In the genomic region with DNA sequence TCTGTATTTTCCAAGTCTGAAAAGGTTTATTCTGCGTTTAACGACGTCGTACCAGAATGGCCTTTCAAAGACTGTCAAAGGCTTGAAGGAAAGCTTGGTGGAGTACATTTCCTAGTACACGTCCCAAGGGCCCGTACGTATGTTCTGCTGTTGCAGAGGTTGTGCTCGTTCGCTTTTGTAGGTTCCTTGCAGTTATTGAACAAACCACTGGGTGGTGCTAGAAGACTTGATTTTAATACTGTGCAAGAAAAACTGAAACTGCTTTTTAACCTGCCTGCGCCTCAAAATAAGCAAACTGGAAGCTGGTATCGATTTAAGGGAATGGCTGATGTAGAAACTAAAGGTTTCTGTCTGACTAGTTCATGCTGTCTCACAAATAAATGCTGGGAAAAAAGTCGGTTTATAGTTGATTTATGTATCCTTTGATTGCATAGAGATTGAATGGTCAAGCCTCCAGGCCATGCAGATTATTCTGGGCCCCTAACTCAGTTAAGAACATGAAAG, we compare ENCODE assay signal across 8 cellular contexts. TPM values are rescaled to one million over a fixed set of nuclear protein-coding genes. Genes with fewer than 3 reads are reported as not detected.
A peak's percentile ranks its signal among the peaks of the same experiment; 100 is the strongest.
DNase-seq lines count a peak whose midpoint lies in the region; ATAC-seq, FAIRE-seq and TF ChIP-seq lines count a peak whose summit lies in the region.

No MANE protein-coding gene starts in this region.

- 0 out of 2 replicates have a peak overlapping the region, but pooled peaks have one; percentile 11 for H3K27ac ChIP-seq in C4-2B
- no peak overlapping the region for H3K27ac ChIP-seq in neuronal stem cell (replicated peaks; ENCODE audit: low read length)
- peak overlapping the region in 1 of 4 donors; percentile 52 for H3K27ac ChIP-seq in upper lobe of left lung

- no peak overlapping the region for H4K91ac ChIP-seq in neuronal stem cell (ENCODE audit: low read depth, low read length, poor library complexity)

- TF ChIP-seq CTCF in C4-2B (conservative IDR thresholded peaks at IDR 0.05) (peak; percentile 86), fibroblast of pulmonary artery (IDR thresholded peaks at IDR 0.05; ENCODE audit: low read length, missing control alignments) (peak; percentile 71), upper lobe of left lung (IDR thresholded peaks at IDR 0.05) (peak; percentile 76 to 90 (median 84))

- no peak overlapping the region for H2BK12ac ChIP-seq in neuronal stem cell (ENCODE audit: low read length)

- TF ChIP-seq POLR2A in upper lobe of left lung (IDR thresholded peaks at IDR 0.05) = no peak

- no peak overlapping the region for H3K4ac ChIP-seq in neuronal stem cell (ENCODE audit: low read length)

- H3K27me3 ChIP-seq in neuronal stem cell (ENCODE audit: control insufficient read depth in 3 of 3, insufficient read depth in 3 of 3, low read depth in 1 of 3, low read length in 3 of 3) = no peaks in the 10 kb centered on the region
- H3K27me3 ChIP-seq in upper lobe of left lung = no peaks in the 10 kb centered on the region

- no peak overlapping the region for H2BK5ac ChIP-seq in neuronal stem cell (ENCODE audit: low read length)

- peak; percentile 43 for FAIRE-seq in RCC 7860 (lab: Jason Lieb, UNC)

- no peak overlapping the region for H3K9ac ChIP-seq in neuronal stem cell (ENCODE audit: low read depth, low read length, poor library complexity)

- no peak overlapping the region for H3K4me3 ChIP-seq in fibroblast of pulmonary artery (replicated peaks; ENCODE audit: low read depth, low read length)
- no peak overlapping the region for H3K4me3 ChIP-seq in neuronal stem cell (ENCODE audit: low read length in 2 of 2)
- no peak overlapping the region for H3K4me3 ChIP-seq in upper lobe of left lung

- H3K4me1 ChIP-seq in neuronal stem cell (ENCODE audit: control insufficient read depth in 2 of 2, insufficient read depth in 1 of 2, low read depth in 1 of 2, low read length in 2 of 2) (peaks cover 5 to 8% of the 10 kb centered on the region in 2 donors), upper lobe of left lung (peaks cover 13 to 44% (median 40%) of the 10 kb centered on the region in 4 donors)

- H2AK5ac ChIP-seq in neuronal stem cell (ENCODE audit: low read depth, low read length) = no peak overlapping the region

- H3K4me2 ChIP-seq in neuronal stem cell (ENCODE audit: insufficient read depth, low read length, poor library complexity, severe bottlenecking) = no peak overlapping the region

- H3K36me3 ChIP-seq in neuronal stem cell (replicated peaks in 1 of 2; ENCODE audit: control insufficient read depth in 2 of 2, insufficient read depth in 2 of 2, low read length in 2 of 2) (peaks cover 10 to 61% of the 10 kb centered on the region in 2 donors), upper lobe of left lung (peaks cover 0 to 6% (median 0%) of the 10 kb centered on the region in 4 donors)

- no peak overlapping the region for H2BK120ac ChIP-seq in neuronal stem cell (ENCODE audit: low read depth, low read length)

- no peak for TF ChIP-seq EP300 in upper lobe of left lung (IDR thresholded peaks at IDR 0.05)

- H3K18ac ChIP-seq in neuronal stem cell (ENCODE audit: low read length) = no peak overlapping the region

- no peak overlapping the region for H2BK15ac ChIP-seq in neuronal stem cell (ENCODE audit: low read length)

- H3K14ac ChIP-seq in neuronal stem cell (ENCODE audit: low read length) = no peak overlapping the region

- DNase-seq in Kasumi-1 (lab: John Stamatoyannopoulos, UW) (peak; percentile 88), RCC 7860 (ENCODE audit: low spot score) (peak; percentile 73), fibroblast of pulmonary artery (ENCODE audit: low read depth) (peak; percentile 95), neuronal stem cell (ENCODE audit: low spot score) (peak; percentile 84), upper lobe of left lung (peak in 1 of 2 donors; percentile 65)
- peak; percentile 12 for DNase-seq in activated T-helper 9 cell treated with anti-CD3 and anti-CD28 coated beads, Interleukin-2, amount 50 U/mL, for 16 hours (ENCODE audit: low read depth)

- WGBS in neuronal stem cell (ENCODE audit: extremely low coverage in 2 of 2, insufficient read length in 2 of 2, insufficient replicate concordance in 1 of 2), 2 donors = no CpG with 5 or more reads among the region's 12 CpGs
- 7 to 13% methylated on average over 12 of the region's 12 CpGs for WGBS in upper lobe of left lung, 2 donors

- H4K8ac ChIP-seq in neuronal stem cell (ENCODE audit: low read depth, low read length) = no peak overlapping the region

- no peaks in the 10 kb centered on the region for H3K9me3 ChIP-seq in neuronal stem cell (replicated peaks in 1 of 2; ENCODE audit: control insufficient read depth in 2 of 2, insufficient read depth in 1 of 2, low read depth in 1 of 2, low read length in 2 of 2)
- H3K9me3 ChIP-seq in upper lobe of left lung = no peaks in the 10 kb centered on the region

- peak; percentile 56 for ATAC-seq in GM19397 (IDR thresholded peaks at IDR 0.05; ENCODE audit: unreplicated experiment)
- ATAC-seq in upper lobe of left lung (ENCODE audit: low FRiP score in 2 of 2) = peak; percentile 88

- peaks cover 9% of the 10 kb centered on the region for H3K79me1 ChIP-seq in neuronal stem cell (ENCODE audit: low read depth, low read length)

- H3K23ac ChIP-seq in neuronal stem cell (ENCODE audit: low read depth, low read length, poor library complexity) = no peak overlapping the region

- no peak overlapping the region for H2AFZ ChIP-seq in neuronal stem cell (ENCODE audit: low read length)

RNA-seq across cellular contexts. Expression of gene USP10, which starts 54.6 kb away (rescaled TPM):
- 92.1 TPM for polyA plus RNA-seq in neuronal stem cell (2013, experiment 1 of 2)
- 91.9 TPM for polyA plus RNA-seq in neuronal stem cell (2013, experiment 2 of 2)
- total RNA-seq in upper lobe of left lung = 10 to 100 TPM; 40.9 to 64.7 (median 51.5) TPM
